Comparison of ENCODE assay signal across 14 cellular contexts in the genomic region with DNA sequence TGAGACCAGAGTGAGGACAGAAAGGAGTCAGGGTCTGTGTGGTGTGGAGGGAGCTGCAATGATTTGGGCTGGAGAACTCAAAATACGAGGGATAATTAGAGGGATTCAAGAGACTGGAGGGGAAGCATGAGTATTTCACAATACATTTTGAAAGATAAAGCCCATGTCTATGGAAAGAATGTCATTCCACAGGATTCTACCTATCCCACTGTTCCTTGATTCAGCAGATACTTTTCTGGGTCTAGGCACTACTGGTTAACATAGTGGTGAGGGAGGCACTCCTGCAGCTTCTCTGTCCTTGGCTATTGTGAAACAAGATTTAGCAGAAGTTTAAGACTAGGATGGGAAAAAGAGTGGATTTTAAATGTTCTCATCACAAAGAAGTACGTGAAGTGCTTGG.
DNase-seq lines count a peak whose midpoint lies in the region; ATAC-seq, FAIRE-seq and TF ChIP-seq lines count a peak whose summit lies in the region.
"Had no signal": no experiment of that assay in that cellular context is flagged by ENCODE, and none has a peak within 500 bp of the region (broad histone marks: within the 10 kb centered on the region; RNA-seq: fewer than 3 reads in every experiment).

No MANE protein-coding gene starts in this region.

- H4K5ac ChIP-seq in H9 (ENCODE audit: insufficient read length, low read depth, low read length): no peak overlapping the region

- H3K9ac ChIP-seq in H9 (ENCODE audit: extremely low read depth, insufficient read length, low read length): no peak overlapping the region
- H3K9ac ChIP-seq in K562 (ENCODE audit: insufficient read depth in 1 of 2, low read depth in 2 of 2, low read length in 2 of 2): no peak overlapping the region
- H3K9ac ChIP-seq: KMS-11 had no signal

- H3K27ac Mint-ChIP-seq in H9: peak overlapping the region; percentile 6 to 23 (median 21); a peak in 5 of 7 replicates
- peak overlapping the region; percentile 80 for H3K27ac Mint-ChIP-seq in neural crest cell (ENCODE audit: unreplicated experiment)
- H3K27ac Mint-ChIP-seq: CD8-positive, alpha-beta T cell; IgD-negative memory B cell had no signal

- no peak overlapping the region for H3K4me3 ChIP-seq in K562
- H3K4me3 ChIP-seq: A549 had no signal

- H3K36me3 Mint-ChIP-seq in H9 (ENCODE audit: insufficient read depth in 1 of 3, low read depth in 3 of 3) (peaks cover 23 to 45% (median 43%) of the 10 kb centered on the region in 3 experiments), neural crest cell (ENCODE audit: low read depth) (peaks cover 32% of the 10 kb centered on the region)
- H3K36me3 Mint-ChIP-seq: CD8-positive, alpha-beta T cell had no signal

- POLR2A ChIA-PET in K562 (lab: Yijun Ruan, JAX): interaction anchor here (1.1 kb wide), 1 partner anchor 13 kb away, joined by 3 read pairs; no protein-coding TSS in a partner anchor

- TF ChIP-seq RAD21 in K562 (CRISPR knock-in tag; conservative IDR thresholded peaks at IDR 0.05 in 1 of 2, IDR thresholded peaks at IDR 0.05 in 1 of 2): no peak

- no peak for TF ChIP-seq CTCF in H9 (conservative IDR thresholded peaks at IDR 0.05)
- no peak for TF ChIP-seq CTCF in K562 (IDR thresholded peaks at IDR 0.05 in 2 of 3, conservative IDR thresholded peaks at IDR 0.05 in 1 of 3; ENCODE audit: insufficient read depth in 2 of 3, low read depth in 1 of 3, low read length in 3 of 3)
- TF ChIP-seq CTCF in neural crest cell (conservative IDR thresholded peaks at IDR 0.05): no peak

- H3K9me1 ChIP-seq in K562 (ENCODE audit: control insufficient read depth, insufficient read depth, low read length): no peaks in the 10 kb centered on the region

- no peak overlapping the region for H2BK15ac ChIP-seq in H9 (ENCODE audit: low read depth, low read length)

- H4K20me1 ChIP-seq in H9 (ENCODE audit: control insufficient read depth, insufficient read depth, insufficient read length): no peaks in the 10 kb centered on the region
- H4K20me1 ChIP-seq in K562 (replicated peaks; ENCODE audit: control insufficient read depth, insufficient read depth, low read length): no peaks in the 10 kb centered on the region

- H3K23me2 ChIP-seq in H9 (ENCODE audit: insufficient read length, low read depth, low read length, poor library complexity, severe bottlenecking): no peaks in the 10 kb centered on the region

- no CpG with 5 or more reads among the region's 2 CpGs for WGBS in H9 (ENCODE audit: extremely low coverage, insufficient read length, low lambda C conversion rate)
- WGBS in K562 (ENCODE audit: insufficient coverage, low coverage, missing lambda C conversion rate): 72% methylated on average over 2 of the region's 2 CpGs

- no peak overlapping the region for H3K14ac ChIP-seq in H9 (ENCODE audit: insufficient read depth, low read length)

- no peaks in the 10 kb centered on the region for H3K79me2 ChIP-seq in H9 (ENCODE audit: insufficient read depth, low read length)
- no peaks in the 10 kb centered on the region for H3K79me2 ChIP-seq in K562 (ENCODE audit: control insufficient read depth, insufficient read depth, low read length)

- H3K36me3 ChIP-seq in K562 (ENCODE audit: control insufficient read depth, insufficient read depth, low read length): peaks cover 25% of the 10 kb centered on the region; the same call in 2 of the 3 replicates

- H4K8ac ChIP-seq in H9 (replicated peaks; ENCODE audit: insufficient read length, low read depth, low read length): no peak overlapping the region

- no peak overlapping the region for H2BK12ac ChIP-seq in H9 (ENCODE audit: insufficient read length, low read depth, low read length)

- TF ChIP-seq POLR2A in K562 (conservative IDR thresholded peaks at IDR 0.05): no peak

- H3K27me3 Mint-ChIP-seq in H9 (ENCODE audit: low read depth) (no peaks in the 10 kb centered on the region), neural crest cell (ENCODE audit: low read depth) (no peaks in the 10 kb centered on the region)
- H3K27me3 Mint-ChIP-seq: IgD-negative memory B cell had no signal

- in situ Hi-C loops in K562 (cut with MboI): no loop called here

- no TSS peak for BruUV-seq in K562 (replicated peaks; lab: Mats Ljungman, UMichigan)

- no peak overlapping the region for H3K4ac ChIP-seq in H9 (ENCODE audit: low read depth, low read length)

- H3K9me3 Mint-ChIP-seq in H9 (no peaks in the 10 kb centered on the region; a peak in 1 of 5 replicates), neural crest cell (peaks cover 2% of the 10 kb centered on the region)
- H3K9me3 Mint-ChIP-seq: CD8-positive, alpha-beta T cell had no signal

- H3K4me1 ChIP-seq in H9 (ENCODE audit: insufficient read depth, low read length) (no peaks in the 10 kb centered on the region), K562 (replicated peaks in 1 of 2; ENCODE audit: control insufficient read depth in 2 of 2, insufficient read depth in 2 of 2, low read length in 2 of 2) (no peaks in the 10 kb centered on the region)
- H3K4me1 ChIP-seq: A549, BE2C had no signal

- H3K27ac ChIP-seq in H9 (ENCODE audit: insufficient read length, low read depth, low read length) (no peak overlapping the region), K562 (ENCODE audit: extremely low read depth, low read depth, low read length) (no peak overlapping the region)
- H3K27ac ChIP-seq: A549, C4-2B, KMS-11 had no signal

- FAIRE-seq in K562 (lab: Jason Lieb, UNC): no peak
- FAIRE-seq: A549, H54 had no signal

- H3T11ph ChIP-seq in H9 (ENCODE audit: low read length): no peak overlapping the region

- intact Hi-C loops in K562 (cut with micrococcal nuclease): no loop called here

- H3K4me1 Mint-ChIP-seq in H9 (peaks cover 5 to 6% of the 10 kb centered on the region in 2 experiments; a peak in 3 of 4 replicates), neural crest cell (no peaks in the 10 kb centered on the region)
- H3K4me1 Mint-ChIP-seq: IgD-negative memory B cell had no signal

- no peak for TF ChIP-seq EP300 in K562 (IDR thresholded peaks at IDR 0.05; ENCODE audit: low read length)

- ATAC-seq in K562: no peak
- ATAC-seq in GM18517 (IDR thresholded peaks at IDR 0.05; ENCODE audit: unreplicated experiment): no peak
- ATAC-seq: A549; CD8-positive, alpha-beta T cell had no signal

- no peak overlapping the region for H2BK20ac ChIP-seq in H9 (ENCODE audit: low read depth, low read length, poor library complexity, severe bottlenecking)

- H2BK120ac ChIP-seq in H9 (ENCODE audit: low read depth, low read length, poor library complexity, severe bottlenecking): no peak overlapping the region

- no peak overlapping the region for H2AFZ ChIP-seq in H9 (ENCODE audit: low read length)
- H2AFZ ChIP-seq in K562 (ENCODE audit: low read depth, low read length): no peak overlapping the region

- H2BK5ac ChIP-seq in H9 (ENCODE audit: insufficient read length, low read length): no peak overlapping the region

- H3K4me3 Mint-ChIP-seq in H9 (no peak overlapping the region), neural crest cell (no peak overlapping the region)
- H3K4me3 Mint-ChIP-seq: CD8-positive, alpha-beta T cell; IgD-negative memory B cell had no signal

- no peak overlapping the region for H3K56ac ChIP-seq in H9 (ENCODE audit: insufficient read length, low read depth, low read length)

- no peaks in the 10 kb centered on the region for H3K79me1 ChIP-seq in H9 (ENCODE audit: insufficient read depth, low read depth, low read length, poor library complexity, severe bottlenecking)

- CTCF ChIA-PET in K562 (lab: Yijun Ruan, JAX; ENCODE audit: low intra/inter-chr PET ratio): no interaction called here

- H3K27me3 ChIP-seq in H9 (ENCODE audit: insufficient read depth, low read length): no peaks in the 10 kb centered on the region
- H3K27me3 ChIP-seq in K562 (ENCODE audit: control insufficient read depth in 2 of 2, insufficient read depth in 2 of 2, low read length in 2 of 2): no peaks in the 10 kb centered on the region
- H3K27me3 ChIP-seq: BE2C had no signal

- DNase-seq in H9 (no peak), K562 (ENCODE audit: extremely low read depth in 1 of 4, low spot score in 3 of 4) (no peak), neural crest cell (ENCODE audit: low read depth, low spot score) (no peak), COR-L47 (lab: John Stamatoyannopoulos, UW) (no peak), activated T-cell treated with anti-CD3 and anti-CD28 coated beads for 4 hours (no peak)
- DNase-seq: BE2C; CD8-positive, alpha-beta T cell; DMS 273 treated with DMSO at 0.1 percent for 48 hours had no signal

- H3K4me2 ChIP-seq in H9 (ENCODE audit: insufficient read depth, insufficient read length, low read length): no peak overlapping the region
- H3K4me2 ChIP-seq in K562 (ENCODE audit: insufficient read depth, low read length): no peak overlapping the region
- H3K4me2 ChIP-seq: A549, KMS-11 had no signal

- no peak overlapping the region for H2AK5ac ChIP-seq in H9 (ENCODE audit: insufficient read length, low read length)

- no peak overlapping the region for H4K91ac ChIP-seq in H9 (ENCODE audit: insufficient read length, low read depth, low read length)

- no peak overlapping the region for H3K23ac ChIP-seq in H9 (ENCODE audit: insufficient read length, low read depth, low read length)

- no peaks in the 10 kb centered on the region for H3K9me3 ChIP-seq in H9 (ENCODE audit: control insufficient read depth, low read depth, low read length)
- no peaks in the 10 kb centered on the region for H3K9me3 ChIP-seq in K562 (replicated peaks; ENCODE audit: control insufficient read depth, insufficient read depth, low read depth, low read length)
- H3K9me3 ChIP-seq: A549, BE2C had no signal

- H3K18ac ChIP-seq in H9 (ENCODE audit: insufficient read length, low read depth, low read length): no peak overlapping the region

TF ChIP-seq in K562, 482 proteins besides CTCF, POLR2A, EP300 and RAD21:
- TF ChIP-seq CEBPG (CRISPR knock-in tag; IDR thresholded peaks at IDR 0.05) (no peak), CEBPG (tag; conservative IDR thresholded peaks at IDR 0.05 in 1 of 2, IDR thresholded peaks at IDR 0.05 in 1 of 2) (0 out of 4 replicates have a peak, but pooled peaks of 1 of the 2 experiments have one; percentile 12), RBM34 (IDR thresholded peaks at IDR 0.05; ENCODE audit: borderline replicate concordance, insufficient read depth, low read length) (no peak), CEBPB (tag; IDR thresholded peaks at IDR 0.05) (peak; percentile 69)
